In the genomic region with DNA sequence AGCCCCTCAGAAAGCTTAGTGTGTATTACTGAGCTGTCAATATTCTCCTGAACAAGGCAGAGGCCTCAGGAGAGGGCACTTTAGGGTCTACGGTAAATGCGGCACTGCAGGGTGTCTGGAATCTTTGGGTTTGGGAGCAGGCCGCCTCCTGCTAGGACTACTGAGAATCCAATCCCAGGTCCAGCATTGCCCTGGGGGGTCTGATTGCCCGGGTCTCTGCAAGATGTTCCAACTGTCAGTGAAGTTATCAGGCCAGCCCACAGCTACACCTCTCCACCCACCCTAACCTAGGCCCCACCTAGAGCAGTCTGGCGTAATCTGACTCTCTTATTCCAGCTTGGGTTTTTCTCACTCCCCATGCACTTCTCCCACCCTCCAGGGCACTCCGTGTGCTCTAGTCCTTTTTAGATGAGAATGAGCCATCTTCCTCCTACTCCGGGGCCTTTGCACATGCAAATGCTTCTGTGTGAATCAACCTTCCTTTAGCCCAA, we compare ENCODE assay signal across 1 cellular context.
TF ChIP-seq lines count a peak whose summit lies in the region.

No MANE protein-coding gene starts in this region.

TF ChIP-seq in HEK293, 187 proteins besides CTCF, POLR2A, EP300 and RAD21 (continued from another document):
- TF ChIP-seq, protein P1, sequence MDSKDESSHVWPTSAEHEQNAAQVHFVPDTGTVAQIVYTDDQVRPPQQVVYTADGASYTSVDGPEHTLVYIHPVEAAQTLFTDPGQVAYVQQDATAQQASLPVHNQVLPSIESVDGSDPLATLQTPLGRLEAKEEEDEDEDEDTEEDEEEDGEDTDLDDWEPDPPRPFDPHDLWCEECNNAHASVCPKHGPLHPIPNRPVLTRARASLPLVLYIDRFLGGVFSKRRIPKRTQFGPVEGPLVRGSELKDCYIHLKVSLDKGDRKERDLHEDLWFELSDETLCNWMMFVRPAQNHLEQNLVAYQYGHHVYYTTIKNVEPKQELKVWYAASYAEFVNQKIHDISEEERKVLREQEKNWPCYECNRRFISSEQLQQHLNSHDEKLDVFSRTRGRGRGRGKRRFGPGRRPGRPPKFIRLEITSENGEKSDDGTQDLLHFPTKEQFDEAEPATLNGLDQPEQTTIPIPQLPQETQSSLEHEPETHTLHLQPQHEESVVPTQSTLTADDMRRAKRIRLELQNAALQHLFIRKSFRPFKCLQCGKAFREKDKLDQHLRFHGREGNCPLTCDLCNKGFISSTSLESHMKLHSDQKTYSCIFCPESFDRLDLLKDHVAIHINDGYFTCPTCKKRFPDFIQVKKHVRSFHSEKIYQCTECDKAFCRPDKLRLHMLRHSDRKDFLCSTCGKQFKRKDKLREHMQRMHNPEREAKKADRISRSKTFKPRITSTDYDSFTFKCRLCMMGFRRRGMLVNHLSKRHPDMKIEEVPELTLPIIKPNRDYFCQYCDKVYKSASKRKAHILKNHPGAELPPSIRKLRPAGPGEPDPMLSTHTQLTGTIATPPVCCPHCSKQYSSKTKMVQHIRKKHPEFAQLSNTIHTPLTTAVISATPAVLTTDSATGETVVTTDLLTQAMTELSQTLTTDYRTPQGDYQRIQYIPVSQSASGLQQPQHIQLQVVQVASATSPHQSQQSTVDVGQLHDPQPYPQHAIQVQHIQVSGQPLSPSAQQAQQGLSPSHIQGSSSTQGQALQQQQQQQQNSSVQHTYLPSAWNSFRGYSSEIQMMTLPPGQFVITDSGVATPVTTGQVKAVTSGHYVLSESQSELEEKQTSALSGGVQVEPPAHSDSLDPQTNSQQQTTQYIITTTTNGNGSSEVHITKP (tag by site-specific recombination; IDR thresholded peaks at IDR 0.05), result peak; percentile 55
- TF ChIP-seq ZNF623 (tag by site-specific recombination; IDR thresholded peaks at IDR 0.05), result peak; percentile 88
- peak; percentile 93 for TF ChIP-seq GLIS1 (tag by site-specific recombination; IDR thresholded peaks at IDR 0.05)
- TF ChIP-seq, protein P2, sequence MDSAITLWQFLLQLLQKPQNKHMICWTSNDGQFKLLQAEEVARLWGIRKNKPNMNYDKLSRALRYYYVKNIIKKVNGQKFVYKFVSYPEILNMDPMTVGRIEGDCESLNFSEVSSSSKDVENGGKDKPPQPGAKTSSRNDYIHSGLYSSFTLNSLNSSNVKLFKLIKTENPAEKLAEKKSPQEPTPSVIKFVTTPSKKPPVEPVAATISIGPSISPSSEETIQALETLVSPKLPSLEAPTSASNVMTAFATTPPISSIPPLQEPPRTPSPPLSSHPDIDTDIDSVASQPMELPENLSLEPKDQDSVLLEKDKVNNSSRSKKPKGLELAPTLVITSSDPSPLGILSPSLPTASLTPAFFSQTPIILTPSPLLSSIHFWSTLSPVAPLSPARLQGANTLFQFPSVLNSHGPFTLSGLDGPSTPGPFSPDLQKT (IDR thresholded peaks at IDR 0.05; ENCODE audit: borderline replicate concordance, low read depth, low read length), result no peak
